1 cellular context compared by ENCODE assay signal in the genomic region with DNA sequence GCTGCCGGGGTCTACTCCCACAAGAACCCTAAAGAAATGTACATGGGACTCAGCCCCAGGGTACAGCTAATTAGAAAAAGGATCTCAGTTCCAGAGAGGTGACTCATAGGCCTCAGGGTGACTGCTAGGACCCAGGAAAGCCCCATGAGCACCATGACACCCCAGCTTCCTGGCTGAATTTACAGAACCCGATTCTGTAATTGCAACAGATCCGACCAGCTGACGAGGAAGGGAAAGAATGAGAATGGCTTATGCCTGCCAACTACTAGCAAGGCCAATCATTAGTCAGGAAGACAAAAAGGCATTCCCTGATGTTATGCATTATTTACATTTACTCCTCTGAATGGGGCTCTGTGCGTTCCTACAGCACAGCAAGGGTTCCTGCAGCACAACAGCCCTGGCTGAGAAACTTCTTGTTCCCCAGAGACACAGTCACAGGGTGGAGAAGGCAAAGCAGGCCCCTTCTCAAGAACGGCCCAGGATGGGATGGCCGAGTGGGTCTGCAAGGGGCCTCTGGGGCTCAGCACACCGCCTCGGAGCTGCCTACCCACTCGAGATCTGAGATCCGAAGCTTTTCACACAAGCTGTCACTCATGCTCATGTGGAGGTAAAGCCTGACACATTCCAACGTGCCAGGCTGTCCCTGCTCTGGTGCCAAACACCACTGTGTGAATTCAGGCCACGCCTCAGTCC.
A peak's percentile ranks its signal among the peaks of the same experiment; 100 is the strongest.
TF ChIP-seq lines count a peak whose summit lies in the region.

No MANE protein-coding gene starts in this region.

TF ChIP-seq in H1, 55 proteins besides CTCF, POLR2A, EP300 and RAD21:
- no peak for TF ChIP-seq RXRA (IDR thresholded peaks at IDR 0.05; ENCODE audit: insufficient read depth, low read depth, low read length)
- peak; percentile 83 for TF ChIP-seq JUND (IDR thresholded peaks at IDR 0.05; ENCODE audit: low read length)
- peak; percentile 22; the same call in 1 of the 2 replicates for TF ChIP-seq CEBPB (IDR thresholded peaks at IDR 0.05; ENCODE audit: low read depth, low read length)
- no peak for TF ChIP-seq SP4 (IDR thresholded peaks at IDR 0.05; ENCODE audit: low read length)
- peak; percentile 41; the same call in 1 of the 2 replicates for TF ChIP-seq SP1 (IDR thresholded peaks at IDR 0.05; ENCODE audit: low read depth, low read length)
